ENCODE assay signal across 13 cellular contexts in the genomic region with DNA sequence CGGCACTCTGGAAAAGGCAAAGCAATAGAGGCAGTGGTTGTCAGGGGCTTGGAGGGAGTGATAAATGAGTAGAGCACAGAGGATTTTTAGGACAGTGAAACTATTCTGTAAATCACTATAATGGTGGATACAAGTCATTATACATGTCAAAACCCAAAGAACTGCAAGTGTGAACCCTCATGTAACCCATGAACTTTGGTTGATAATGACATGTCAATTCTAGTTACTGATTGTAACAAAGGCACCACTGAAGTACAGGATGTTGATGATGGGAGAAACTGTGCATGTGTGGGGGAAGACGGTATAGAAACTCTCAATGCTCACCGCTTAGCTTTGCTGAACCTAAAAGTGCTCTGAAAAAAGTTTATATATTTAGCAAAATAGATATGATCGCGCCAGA. TPM values are rescaled to one million over a fixed set of nuclear protein-coding genes. Genes with fewer than 3 reads are reported as not detected.
A peak's percentile ranks its signal among the peaks of the same experiment; 100 is the strongest.
DNase-seq lines count a peak whose midpoint lies in the region; ATAC-seq and TF ChIP-seq lines count a peak whose summit lies in the region.
"Had no signal": no experiment of that assay in that cellular context is flagged by ENCODE, and none has a peak within 500 bp of the region (broad histone marks: within the 10 kb centered on the region; RNA-seq: fewer than 3 reads in every experiment).

No MANE protein-coding gene starts in this region.

- H3K4me3 ChIP-seq in colonic mucosa = no peak overlapping the region
- H3K4me3 ChIP-seq: coronary artery, SK-N-MC had no signal

- H3K27ac Mint-ChIP-seq in activated naive CD4-positive, alpha-beta T cell treated with anti-CD3 and anti-CD28 coated beads, Interleukin-2, amount 10 ng/mL, durations not matched to agents 7 days and 5 days = peak overlapping the region; percentile 89
- peak overlapping the region; percentile 67 for H3K27ac Mint-ChIP-seq in T-helper 2 cell treated with Interferon-gamma antibody and Interleukin-4, amounts not matched to agents 5 μg/mL and 100 μg/mL, for 36 hours
- H3K27ac Mint-ChIP-seq in stimulated activated naive CD8-positive, alpha-beta T cell treated with anti-CD3 and anti-CD28 coated beads, Interleukin-15, amount 100 ng/mL, for 72 hours = peak overlapping the region; percentile 39 to 47

- DNase-seq in activated naive CD4-positive, alpha-beta T cell treated with anti-CD3 and anti-CD28 coated beads, Interleukin-2, amount 10 ng/mL, durations not matched to agents 7 days and 5 days = peak; percentile 43
- no peak for DNase-seq in activated naive CD4-positive, alpha-beta T cell (lab: John Stamatoyannopoulos, UW)
- peak; percentile 43 for DNase-seq in T-helper 2 cell treated with Interferon-gamma antibody and Interleukin-4, amounts not matched to agents 5 μg/mL and 100 μg/mL, for 36 hours (ENCODE audit: low spot score)
- no peak for DNase-seq in stimulated activated naive CD8-positive, alpha-beta T cell treated with anti-CD3 and anti-CD28 coated beads, Interleukin-15, amount 100 ng/mL, for 72 hours
- DNase-seq in HEK293T (ENCODE audit: extremely low spot score) (no peak), colonic mucosa (no peak), NCI-H2029 treated with DMSO at 0.1 percent for 48 hours (lab: John Stamatoyannopoulos, UW) (no peak)
- DNase-seq: foreskin fibroblast, Karpas-422, NCI-H446 treated with DMSO at 0.1 percent for 48 hours had no signal

- no peaks in the 10 kb centered on the region for H3K36me3 ChIP-seq in colonic mucosa

- H3K4me1 Mint-ChIP-seq in activated naive CD4-positive, alpha-beta T cell treated with anti-CD3 and anti-CD28 coated beads, Interleukin-2, amount 10 ng/mL, durations not matched to agents 7 days and 5 days = peaks cover 88% of the 10 kb centered on the region
- H3K4me1 Mint-ChIP-seq in T-helper 2 cell treated with Interferon-gamma antibody and Interleukin-4, amounts not matched to agents 5 μg/mL and 100 μg/mL, for 36 hours (ENCODE audit: low read depth) = peaks cover 73% of the 10 kb centered on the region
- H3K4me1 Mint-ChIP-seq in stimulated activated naive CD8-positive, alpha-beta T cell treated with anti-CD3 and anti-CD28 coated beads, Interleukin-15, amount 100 ng/mL, for 72 hours = peaks cover 85% of the 10 kb centered on the region

- H3K4me3 Mint-ChIP-seq in activated naive CD4-positive, alpha-beta T cell treated with anti-CD3 and anti-CD28 coated beads, Interleukin-2, amount 10 ng/mL, durations not matched to agents 7 days and 5 days = peak overlapping the region; percentile 4
- H3K4me3 Mint-ChIP-seq in T-helper 2 cell treated with Interferon-gamma antibody and Interleukin-4, amounts not matched to agents 5 μg/mL and 100 μg/mL, for 36 hours = peak overlapping the region; percentile 45
- peak overlapping the region; percentile 55 to 64 for H3K4me3 Mint-ChIP-seq in stimulated activated naive CD8-positive, alpha-beta T cell treated with anti-CD3 and anti-CD28 coated beads, Interleukin-15, amount 100 ng/mL, for 72 hours

- no peaks in the 10 kb centered on the region for H3K9me3 ChIP-seq in colonic mucosa

- CTCF ChIA-PET in activated naive CD4-positive, alpha-beta T cell treated with anti-CD3 and anti-CD28 coated beads, Interleukin-2, amount 10 ng/mL, durations not matched to agents 7 days and 5 days (lab: Charles Lee) = no interaction called here
- CTCF ChIA-PET in HEK293T (lab: Yijun Ruan, JAX) = no interaction called here

- H3K36me3 Mint-ChIP-seq in activated naive CD4-positive, alpha-beta T cell treated with anti-CD3 and anti-CD28 coated beads, Interleukin-2, amount 10 ng/mL, durations not matched to agents 7 days and 5 days = peaks cover 75% of the 10 kb centered on the region
- peaks cover 52% of the 10 kb centered on the region for H3K36me3 Mint-ChIP-seq in T-helper 2 cell treated with Interferon-gamma antibody and Interleukin-4, amounts not matched to agents 5 μg/mL and 100 μg/mL, for 36 hours (ENCODE audit: low read depth)

- H3K9me3 Mint-ChIP-seq in activated naive CD4-positive, alpha-beta T cell treated with anti-CD3 and anti-CD28 coated beads, Interleukin-2, amount 10 ng/mL, durations not matched to agents 7 days and 5 days = peaks cover 1% of the 10 kb centered on the region
- no peaks in the 10 kb centered on the region for H3K9me3 Mint-ChIP-seq in T-helper 2 cell treated with Interferon-gamma antibody and Interleukin-4, amounts not matched to agents 5 μg/mL and 100 μg/mL, for 36 hours
- H3K9me3 Mint-ChIP-seq in stimulated activated naive CD8-positive, alpha-beta T cell treated with anti-CD3 and anti-CD28 coated beads, Interleukin-15, amount 100 ng/mL, for 72 hours = peaks cover 0 to 7% of the 10 kb centered on the region in 2 donors

- peak; percentile 34 for ATAC-seq in HG02759 (IDR thresholded peaks at IDR 0.05; ENCODE audit: unreplicated experiment)
- ATAC-seq in stimulated activated naive CD8-positive, alpha-beta T cell treated with anti-CD3 and anti-CD28 coated beads, Interleukin-15, amount 100 ng/mL, for 72 hours = peak; percentile 87

- H3K27me3 Mint-ChIP-seq in activated naive CD4-positive, alpha-beta T cell treated with anti-CD3 and anti-CD28 coated beads, Interleukin-2, amount 10 ng/mL, durations not matched to agents 7 days and 5 days = no peaks in the 10 kb centered on the region
- peaks cover under 1% of the 10 kb centered on the region for H3K27me3 Mint-ChIP-seq in T-helper 2 cell treated with Interferon-gamma antibody and Interleukin-4, amounts not matched to agents 5 μg/mL and 100 μg/mL, for 36 hours (ENCODE audit: low read depth)
- H3K27me3 Mint-ChIP-seq in stimulated activated naive CD8-positive, alpha-beta T cell treated with anti-CD3 and anti-CD28 coated beads, Interleukin-15, amount 100 ng/mL, for 72 hours = no peaks in the 10 kb centered on the region

- intact Hi-C loops in colonic mucosa (cut with DNase I) = no loop called here

- no peak overlapping the region for H3K27ac ChIP-seq in colonic mucosa
- H3K27ac ChIP-seq: coronary artery, SK-N-MC had no signal

- no peak overlapping the region for H3K9ac ChIP-seq in colonic mucosa (ENCODE audit: low read depth in 2 of 2, low read length in 2 of 2)

- H3K4me1 ChIP-seq in colonic mucosa = no peaks in the 10 kb centered on the region

- POLR2A ChIA-PET in HEK293T (lab: Yijun Ruan, JAX) = no interaction called here

- TF ChIP-seq CTCF in colonic mucosa (IDR thresholded peaks at IDR 0.05) = no peak

- H3K27me3 ChIP-seq in colonic mucosa = no peaks in the 10 kb centered on the region

TF ChIP-seq in HEK293T, 16 proteins besides CTCF, POLR2A, EP300 and RAD21:
- TF ChIP-seq FOXA1 (IDR thresholded peaks at IDR 0.05) (no peak), FOXK2 (IDR thresholded peaks at IDR 0.05) (no peak), CTBP1 (IDR thresholded peaks at IDR 0.05; ENCODE audit: borderline replicate concordance) (no peak), TARDBP (IDR thresholded peaks at IDR 0.05) (no peak), L3MBTL2 (conservative IDR thresholded peaks at IDR 0.05) (no peak), ZNF384 (IDR thresholded peaks at IDR 0.05) (no peak), HDGF (IDR thresholded peaks at IDR 0.05; ENCODE audit: borderline replicate concordance) (no peak), BHLHE40 (IDR thresholded peaks at IDR 0.05; ENCODE audit: borderline replicate concordance) (no peak)

RNA-seq across cellular contexts. Expression of gene BTLA, which starts 36.0 kb away (rescaled TPM):
- total RNA-seq in colonic mucosa = 1 to 10 TPM in 1 of 2 donors, under 1 TPM in 1; 0.32 to 1.1 TPM

Comparison
In these comparisons a context has a peak if more than half of its experiments do, and no peak if none do; other contexts are left out.
1. DNase-seq: peak in activated naive CD4-positive, alpha-beta T cell treated with anti-CD3 and anti-CD28 coated beads, Interleukin-2, amount 10 ng/mL, durations not matched to agents 7 days and 5 days (single experiment) and T-helper 2 cell treated with Interferon-gamma antibody and Interleukin-4, amounts not matched to agents 5 μg/mL and 100 μg/mL, for 36 hours (single experiment); none in activated naive CD4-positive, alpha-beta T cell (0 of 4), stimulated activated naive CD8-positive, alpha-beta T cell treated with anti-CD3 and anti-CD28 coated beads, Interleukin-15, amount 100 ng/mL, for 72 hours (0 of 2), HEK293T (single experiment), colonic mucosa (single experiment) and NCI-H2029 treated with DMSO at 0.1 percent for 48 hours (single experiment).
2. H3K4me3 Mint-ChIP-seq: peak in every context shown above with its lines; median percentile 60 in stimulated activated naive CD8-positive, alpha-beta T cell treated with anti-CD3 and anti-CD28 coated beads, Interleukin-15, amount 100 ng/mL, for 72 hours; 45 in T-helper 2 cell treated with Interferon-gamma antibody and Interleukin-4, amounts not matched to agents 5 μg/mL and 100 μg/mL, for 36 hours; 4 in activated naive CD4-positive, alpha-beta T cell treated with anti-CD3 and anti-CD28 coated beads, Interleukin-2, amount 10 ng/mL, durations not matched to agents 7 days and 5 days.
3. Peak in every context shown above with its lines, with median percentiles within 50 percentile points of each other: H3K27ac Mint-ChIP-seq.